ENCODE assay signal across 22 cellular contexts in the genomic region with DNA sequence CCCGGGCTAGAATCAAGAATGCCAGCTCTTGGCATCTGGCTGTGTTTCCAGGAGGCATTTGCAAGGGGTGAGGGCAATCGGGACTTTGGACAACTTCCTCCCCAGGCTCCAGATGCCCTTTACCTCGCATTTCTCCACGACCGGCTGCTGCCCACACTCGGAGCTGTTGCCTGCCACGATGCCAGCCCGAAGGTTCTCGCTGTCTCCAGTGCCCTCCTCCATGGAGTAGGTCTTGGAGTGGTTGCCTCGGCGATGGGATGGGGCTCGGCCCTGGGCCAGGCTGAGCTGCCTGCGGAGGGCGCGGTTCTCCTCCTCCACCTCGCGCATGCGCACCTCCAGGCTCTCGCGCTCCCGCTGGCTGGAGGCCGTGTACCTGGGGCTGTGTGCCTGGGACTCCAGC.
DNase-seq lines count a peak whose midpoint lies in the region; ATAC-seq, FAIRE-seq and TF ChIP-seq lines count a peak whose summit lies in the region.
"Had no signal": no experiment of that assay in that cellular context is flagged by ENCODE, and none has a peak within 500 bp of the region (broad histone marks: within the 10 kb centered on the region; RNA-seq: fewer than 3 reads in every experiment).

No MANE protein-coding gene starts in this region.

- no peak overlapping the region for H3K14ac ChIP-seq in H1 (ENCODE audit: insufficient read length)

- H3K4me3 Mint-ChIP-seq in activated naive CD4-positive, alpha-beta T cell treated with anti-CD3 and anti-CD28 coated beads for 36 hours, result no peak overlapping the region
- H3K4me3 Mint-ChIP-seq: CD8-positive, alpha-beta memory T cell had no signal

- H3K23me2 ChIP-seq in H1 (ENCODE audit: low read depth, low read length), result no peaks in the 10 kb centered on the region

- peaks cover 0 to 7% (median 3%) of the 10 kb centered on the region in 4 experiments; a peak in 5 of 8 replicates for H3K36me3 ChIP-seq in H1 (ENCODE audit: control insufficient read depth in 2 of 4, insufficient read depth in 4 of 4, low read length in 3 of 4)
- no peaks in the 10 kb centered on the region for H3K36me3 ChIP-seq in testis (ENCODE audit: low read depth, missing control alignments)
- H3K36me3 ChIP-seq: SJSA1 had no signal

- no peak overlapping the region for H2BK20ac ChIP-seq in H1 (ENCODE audit: low read length)

- H3K4me2 ChIP-seq in H1 (ENCODE audit: insufficient read depth in 1 of 2, low read depth in 2 of 2, low read length in 2 of 2), result no peak overlapping the region
- H3K4me2 ChIP-seq: KMS-11 had no signal

- H3K27me3 ChIP-seq in H1 (replicated peaks in 1 of 4; ENCODE audit: control insufficient read depth in 3 of 4, extremely low read depth in 1 of 4, insufficient read depth in 3 of 4, low read length in 3 of 4) (no peaks in the 10 kb centered on the region), right cardiac atrium (ENCODE audit: control insufficient read depth, insufficient read depth) (no peaks in the 10 kb centered on the region), testis (no peaks in the 10 kb centered on the region)
- H3K27me3 ChIP-seq: SJSA1 had no signal

- H4K20me1 ChIP-seq in H1 (replicated peaks in 1 of 2; ENCODE audit: control insufficient read depth in 1 of 2, insufficient read depth in 2 of 2, low read length in 2 of 2), result peaks cover 0 to 3% of the 10 kb centered on the region in 2 experiments

- H3K27me3 Mint-ChIP-seq in activated naive CD4-positive, alpha-beta T cell treated with anti-CD3 and anti-CD28 coated beads for 36 hours (ENCODE audit: low read depth), result no peaks in the 10 kb centered on the region
- H3K27me3 Mint-ChIP-seq: CD8-positive, alpha-beta memory T cell had no signal

- intact Hi-C loops in right cardiac atrium (cut with DNase I) (no loop called here), testis (cut with DNase I; ENCODE audit: low total_unique reads) (no loop called here)
- intact Hi-C loops in activated naive CD4-positive, alpha-beta T cell treated with anti-CD3 and anti-CD28 coated beads for 36 hours (cut with micrococcal nuclease), result no loop called here

- H3K79me2 ChIP-seq in H1 (ENCODE audit: control insufficient read depth in 1 of 2, insufficient read depth in 2 of 2, low read length in 2 of 2), result peaks cover 0 to 54% of the 10 kb centered on the region in 2 experiments; a peak in 3 of 4 replicates

- H3K27ac ChIP-seq in H1 (ENCODE audit: low read depth, low read length) (no peak overlapping the region), right cardiac atrium (ENCODE audit: low read length) (no peak overlapping the region), testis (no peak overlapping the region)
- H3K27ac ChIP-seq: HL-60, KMS-11, SJSA1 had no signal

- H3K27ac Mint-ChIP-seq in activated naive CD4-positive, alpha-beta T cell treated with anti-CD3 and anti-CD28 coated beads for 36 hours, result no peak overlapping the region

- H4K91ac ChIP-seq in H1 (replicated peaks; ENCODE audit: insufficient read length, low read length), result no peak overlapping the region

- no peak overlapping the region for H2AK5ac ChIP-seq in H1 (ENCODE audit: low read depth, low read length)

- TF ChIP-seq CTCF in H1 (IDR thresholded peaks at IDR 0.05; ENCODE audit: control extremely low read depth in 1 of 3, insufficient read depth in 1 of 3, low read depth in 1 of 3, low read length in 3 of 3) (no peak), testis (IDR thresholded peaks at IDR 0.05) (no peak), GM10248 (IDR thresholded peaks at IDR 0.05; ENCODE audit: control extremely low read depth, extremely low read depth, low read depth, missing control alignments) (no peak)

- H3K4ac ChIP-seq in H1 (replicated peaks; ENCODE audit: insufficient read length, low read depth, low read length), result no peak overlapping the region

- H4K5ac ChIP-seq in H1 (ENCODE audit: insufficient read length, low read depth, low read length), result no peak overlapping the region

- no peak overlapping the region for H2BK120ac ChIP-seq in H1 (replicated peaks; ENCODE audit: low read depth, low read length)

- H3K9me3 ChIP-seq in H1 (ENCODE audit: insufficient read depth in 2 of 2, low read depth in 1 of 2, low read length in 1 of 2) (peaks cover 0 to 3% of the 10 kb centered on the region in 2 experiments; a peak in 1 of 4 replicates), right cardiac atrium (ENCODE audit: control insufficient read depth, low read length) (no peaks in the 10 kb centered on the region), testis (no peaks in the 10 kb centered on the region)
- H3K9me3 ChIP-seq: SJSA1 had no signal

- H3K23ac ChIP-seq in H1 (ENCODE audit: insufficient read length), result no peak overlapping the region

- peak; percentile 70 for DNase-seq in Daoy (ENCODE audit: low read depth)
- no peak for DNase-seq in H1 (ENCODE audit: low read depth in 1 of 2, low spot score in 2 of 2)
- peak in 1 of 3 donors; percentile 29 for DNase-seq in right cardiac atrium
- peak; percentile 58 for DNase-seq in testis
- no peak for DNase-seq in DMS153 (lab: John Stamatoyannopoulos, UW)
- no peak for DNase-seq in GM10248 (ENCODE audit: extremely low spot score)
- DNase-seq in activated naive CD4-positive, alpha-beta T cell treated with anti-CD3 and anti-CD28 coated beads for 36 hours, result no peak
- DNase-seq: C1 segment of cervical spinal cord; Calu3; CD8-positive, alpha-beta memory T cell; GDM1; NCI-H1092 treated with DMSO at 0.1 percent for 48 hours; NCI-H1436 treated with DMSO at 0.1 percent for 48 hours; NCI-H2029 treated with DMSO at 0.1 percent for 48 hours; NCI-H226; NCI-H524; NCI-H82 had no signal

- WGBS in H1 (ENCODE audit: extremely low coverage in 1 of 2, insufficient coverage in 1 of 2, insufficient read length in 1 of 2, insufficient replicate concordance in 2 of 2, low coverage in 1 of 2, low lambda C conversion rate in 2 of 2, missing lambda C conversion rate in 1 of 2), 2 experiments, result 96% methylated on average over 20 of the region's 22 CpGs; no CpG with 5 or more reads in 1 of the 2 experiments
- WGBS in right cardiac atrium, result 93% methylated on average over 22 of the region's 22 CpGs
- WGBS in testis, 2 donors, result 37 to 72% methylated on average over 6 to 22 of the region's 22 CpGs

- no peak overlapping the region for H3K56ac ChIP-seq in H1 (replicated peaks; ENCODE audit: insufficient read length, low read depth, low read length)

- H2BK12ac ChIP-seq in H1 (ENCODE audit: low read depth, low read length), result peak overlapping the region; percentile 39; the same call in 1 of the 2 replicates

- POLR2A ChIA-PET in H1 (lab: Charles Lee; ENCODE audit: partially characterized antibody) (no interaction called here), GM10248 (lab: Yijun Ruan, JAX) (no interaction called here)

- no peak for TF ChIP-seq RAD21 in H1 (IDR thresholded peaks at IDR 0.05 in 1 of 2, conservative IDR thresholded peaks at IDR 0.05 in 1 of 2; ENCODE audit: low read depth in 2 of 2, low read length in 2 of 2)

- no peak for TF ChIP-seq EP300 in H1 (IDR thresholded peaks at IDR 0.05; ENCODE audit: borderline replicate concordance in 1 of 2, low read depth in 2 of 2, low read length in 2 of 2)

- H2BK15ac ChIP-seq in H1 (ENCODE audit: low read length), result no peak overlapping the region

- no peak overlapping the region for H3K9ac ChIP-seq in H1 (replicated peaks in 1 of 4; ENCODE audit: extremely low read depth in 1 of 4, low read depth in 3 of 4, low read length in 3 of 4)
- H3K9ac ChIP-seq: KMS-11 had no signal

- peaks cover 0 to 6% (median 1%) of the 10 kb centered on the region in 4 experiments; a peak in 3 of 7 replicates for H3K4me1 ChIP-seq in H1 (replicated peaks in 1 of 4; ENCODE audit: control insufficient read depth in 3 of 4, insufficient read depth in 4 of 4, low read length in 3 of 4)
- H3K4me1 ChIP-seq in right cardiac atrium (ENCODE audit: control insufficient read depth, insufficient read depth, low read length), result no peaks in the 10 kb centered on the region
- no peaks in the 10 kb centered on the region for H3K4me1 ChIP-seq in testis

- H2AFZ ChIP-seq in H1 (ENCODE audit: low read length), result no peak overlapping the region

- FAIRE-seq in H1 (lab: Jason Lieb, UNC), result no peak
- FAIRE-seq: H54 had no signal

- H3K9me3 Mint-ChIP-seq in activated naive CD4-positive, alpha-beta T cell treated with anti-CD3 and anti-CD28 coated beads for 36 hours, result peaks cover 14% of the 10 kb centered on the region

- no peak overlapping the region for H3K4me3 ChIP-seq in H1 (ENCODE audit: extremely low read depth in 1 of 4, insufficient read depth in 2 of 4, low read depth in 3 of 4, low read length in 4 of 4)
- H3K4me3 ChIP-seq in right cardiac atrium (ENCODE audit: low read length), result no peak overlapping the region
- peak overlapping the region in 1 of 2 donors; percentile 5 for H3K4me3 ChIP-seq in testis
- H3K4me3 ChIP-seq: SJSA1 had no signal

- no peaks in the 10 kb centered on the region for H3K4me1 Mint-ChIP-seq in activated naive CD4-positive, alpha-beta T cell treated with anti-CD3 and anti-CD28 coated beads for 36 hours (ENCODE audit: low read depth)
- H3K4me1 Mint-ChIP-seq: CD8-positive, alpha-beta memory T cell had no signal

- H3K36me3 Mint-ChIP-seq in activated naive CD4-positive, alpha-beta T cell treated with anti-CD3 and anti-CD28 coated beads for 36 hours (ENCODE audit: low read depth), result peaks cover 1% of the 10 kb centered on the region

- H3K18ac ChIP-seq in H1 (ENCODE audit: extremely low read depth, low read length), result no peak overlapping the region

- TF ChIP-seq POLR2A in H1 (IDR thresholded peaks at IDR 0.05; ENCODE audit: control extremely low read depth in 1 of 2, low read depth in 2 of 2, low read length in 2 of 2), result no peak
- TF ChIP-seq POLR2A in testis (IDR thresholded peaks at IDR 0.05), result no peak

- no peak overlapping the region for H2BK5ac ChIP-seq in H1 (ENCODE audit: low read depth, low read length)

- no peak overlapping the region for H4K8ac ChIP-seq in H1 (ENCODE audit: extremely low read depth, insufficient read depth, low read length)

- CTCF ChIA-PET in H1 (lab: Charles Lee; ENCODE audit: partially characterized antibody) (interaction anchor here (0.7 kb wide), 1 partner anchor 44 kb away, joined by 3 read pairs; no protein-coding TSS in a partner anchor), GM10248 (lab: Yijun Ruan, JAX) (interaction anchor here (1.3 kb wide), 1 partner anchor 9 kb away, joined by 4 read pairs; no protein-coding TSS in a partner anchor)
- CTCF ChIA-PET in activated naive CD4-positive, alpha-beta T cell treated with anti-CD3 and anti-CD28 coated beads for 36 hours (lab: Charles Lee), result no interaction called here

- no peaks in the 10 kb centered on the region; the same call in 1 of the 2 replicates for H3K79me1 ChIP-seq in H1 (ENCODE audit: low read depth, low read length)

- ATAC-seq in right cardiac atrium, result peak; percentile 25 to 48
- ATAC-seq: Panc1 had no signal

TF ChIP-seq in H1, 55 proteins besides CTCF, POLR2A, EP300 and RAD21 (continues in another document):
- TF ChIP-seq NANOG (IDR thresholded peaks at IDR 0.05; ENCODE audit: insufficient read depth, low read depth, low read length, poor library complexity, severe bottlenecking) (no peak), CBX8 (IDR thresholded peaks at IDR 0.05; ENCODE audit: borderline replicate concordance, low read depth, low read length) (no peak), CHD1 (IDR thresholded peaks at IDR 0.05; ENCODE audit: low read depth, low read length) (no peak), SIX5 (IDR thresholded peaks at IDR 0.05; ENCODE audit: low read depth, low read length) (no peak), CTBP2 (IDR thresholded peaks at IDR 0.05; ENCODE audit: borderline replicate concordance, insufficient read depth, insufficient read length, low read length) (no peak)

Comparison
In these comparisons a context has a peak if more than half of its experiments do, and no peak if none do; other contexts are left out.
1. DNase-seq: peak in Daoy (single experiment) and testis (single experiment); none in H1 (0 of 2), DMS153 (single experiment), GM10248 (single experiment) and activated naive CD4-positive, alpha-beta T cell treated with anti-CD3 and anti-CD28 coated beads for 36 hours (single experiment).